8 cellular contexts compared by ENCODE assay signal in the genomic region with DNA sequence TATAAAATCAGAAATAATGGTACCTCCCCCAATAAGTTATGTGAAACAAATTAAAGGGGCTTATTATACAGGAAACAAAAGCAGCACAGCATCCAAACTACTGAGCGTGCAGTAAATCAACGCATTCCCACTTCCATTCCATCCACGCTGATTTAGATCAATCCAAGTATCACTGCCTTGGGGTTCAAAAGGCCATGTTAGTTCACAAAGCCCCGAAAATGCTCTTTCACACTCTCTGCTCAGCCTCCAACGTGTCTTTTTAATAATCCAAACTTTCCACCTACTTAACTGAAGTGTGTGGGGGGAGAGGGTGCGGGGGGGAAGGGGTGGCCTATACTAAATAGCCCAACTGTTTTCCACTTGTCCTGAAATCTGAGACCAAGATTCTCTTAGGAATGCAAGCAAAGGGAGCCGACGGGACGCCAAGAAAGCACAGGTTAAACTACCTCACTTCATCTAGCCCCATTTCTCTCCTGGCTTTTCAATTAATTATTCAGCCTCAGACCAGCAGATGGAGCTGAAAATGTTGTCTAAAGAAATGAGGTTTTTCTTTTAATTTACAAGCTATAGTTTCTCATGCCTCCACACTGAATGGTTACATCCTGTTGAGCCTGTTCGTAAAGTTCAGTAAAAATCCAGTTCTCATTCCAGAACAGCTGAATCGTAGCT. TPM values are rescaled to one million over a fixed set of nuclear protein-coding genes. Genes with fewer than 3 reads are reported as not detected.
A peak's percentile ranks its signal among the peaks of the same experiment; 100 is the strongest.
DNase-seq lines count a peak whose midpoint lies in the region; ATAC-seq and TF ChIP-seq lines count a peak whose summit lies in the region.

No MANE protein-coding gene starts in this region.

- peak overlapping the region; percentile 99 for H3K27ac ChIP-seq in CD4-positive, CD25-positive, alpha-beta regulatory T cell (ENCODE audit: insufficient read depth, low read length, poor library complexity, severe bottlenecking)
- peak overlapping the region; percentile 95 for H3K27ac ChIP-seq in cardiac muscle cell
- peak overlapping the region; percentile 91 to 100 (median 99) for H3K27ac ChIP-seq in sigmoid colon

- intact Hi-C loops in activated CD8-positive, alpha-beta T cell treated with anti-CD3 and anti-CD28 coated beads for 36 hours (cut with micrococcal nuclease), result no loop called here
- intact Hi-C loops in sigmoid colon (cut with DNase I), result loop anchor here (1.0 to 10.0 kb wide), 5 partner anchors 72 to 1705 kb away; partner anchors contain the start of genes ACSS1 and NAPB

- no peak for TF ChIP-seq EP300 in sigmoid colon (IDR thresholded peaks at IDR 0.05)

- no peak for TF ChIP-seq POLR2A in sigmoid colon (IDR thresholded peaks at IDR 0.05)

- H3K36me3 ChIP-seq in CD4-positive, CD25-positive, alpha-beta regulatory T cell (ENCODE audit: control insufficient read depth, insufficient read depth, low read length), result peaks cover 7% of the 10 kb centered on the region
- H3K36me3 ChIP-seq in cardiac muscle cell (no peaks in the 10 kb centered on the region), sigmoid colon (peaks cover 0 to 8% (median 2%) of the 10 kb centered on the region in 4 donors)

- no peaks in the 10 kb centered on the region for H3K27me3 ChIP-seq in CD4-positive, CD25-positive, alpha-beta regulatory T cell (ENCODE audit: control insufficient read depth, insufficient read depth, low read length)
- H3K27me3 ChIP-seq in cardiac muscle cell (no peaks in the 10 kb centered on the region), sigmoid colon (no peaks in the 10 kb centered on the region)

- peak; percentile 72 for TF ChIP-seq CTCF in activated CD8-positive, alpha-beta T cell treated with anti-CD3 and anti-CD28 coated beads for 36 hours (IDR thresholded peaks at IDR 0.05)
- TF ChIP-seq CTCF in cardiac muscle cell (IDR thresholded peaks at IDR 0.05; ENCODE audit: low read depth, low read length) (peak; percentile 37), sigmoid colon (IDR thresholded peaks at IDR 0.05) (peak; percentile 41 to 63 (median 56))

- peaks cover 0 to 40% (median 21%) of the 10 kb centered on the region in 4 donors for H3K4me1 Mint-ChIP-seq in CD4-positive, CD25-positive, alpha-beta regulatory T cell
- H3K4me1 Mint-ChIP-seq in activated CD8-positive, alpha-beta T cell treated with anti-CD3 and anti-CD28 coated beads for 36 hours (ENCODE audit: low read depth), result peaks cover 34% of the 10 kb centered on the region

- peak in 1 of 3 donors; percentile 6 for DNase-seq in CD4-positive, CD25-positive, alpha-beta regulatory T cell
- DNase-seq in activated CD8-positive, alpha-beta T cell treated with anti-CD3 and anti-CD28 coated beads for 36 hours, result peak; percentile 22
- peak in 1 of 2 donors; percentile 42 for DNase-seq in cardiac muscle cell (ENCODE audit: low read depth in 1 of 2, low spot score in 1 of 2)
- no peak for DNase-seq in sigmoid colon
- DNase-seq in NOMO-1 treated with dmso at 0.1 percent for 144 hours (lab: John Stamatoyannopoulos, UW; ENCODE audit: unreplicated experiment), result no peak
- DNase-seq in GM19238 (ENCODE audit: insufficient read length, low spot score), result no peak

- H3K4me1 ChIP-seq in CD4-positive, CD25-positive, alpha-beta regulatory T cell (ENCODE audit: control insufficient read depth, insufficient read depth, low read length, poor library complexity, severe bottlenecking), result peaks cover 32% of the 10 kb centered on the region
- H3K4me1 ChIP-seq in cardiac muscle cell (ENCODE audit: low read depth) (peaks cover 13% of the 10 kb centered on the region), sigmoid colon (peaks cover 0 to 32% (median 22%) of the 10 kb centered on the region in 4 donors)

- no peaks in the 10 kb centered on the region for H3K9me3 ChIP-seq in CD4-positive, CD25-positive, alpha-beta regulatory T cell (ENCODE audit: control insufficient read depth in 2 of 2, low read length in 2 of 2)
- H3K9me3 ChIP-seq in cardiac muscle cell (ENCODE audit: low read depth) (no peaks in the 10 kb centered on the region), sigmoid colon (no peaks in the 10 kb centered on the region)

- H3K4me3 ChIP-seq in CD4-positive, CD25-positive, alpha-beta regulatory T cell (ENCODE audit: low read depth, low read length), result peak overlapping the region; percentile 88
- H3K4me3 ChIP-seq in cardiac muscle cell, result peak overlapping the region; percentile 69
- H3K4me3 ChIP-seq in sigmoid colon, result peak overlapping the region; percentile 67 to 98 (median 82)

- CTCF ChIA-PET in activated CD8-positive, alpha-beta T cell treated with anti-CD3 and anti-CD28 coated beads for 36 hours (lab: Charles Lee), result interaction anchor here (0.8 to 4.7 kb wide), 14 partner anchors 9 to 299 kb away, joined by 3 to 41 read pairs (median 6); partner anchors contain the start of gene NAPB

- peak; percentile 22 for ATAC-seq in CD4-positive, CD25-positive, alpha-beta regulatory T cell (ENCODE audit: low read depth in 2 of 2)
- ATAC-seq in GM18907 (IDR thresholded peaks at IDR 0.05; ENCODE audit: unreplicated experiment), result peak; percentile 12
- peak; percentile 24 for ATAC-seq in HG03354 (IDR thresholded peaks at IDR 0.05; ENCODE audit: poor library complexity, severe bottlenecking, unreplicated experiment)
- no peak for ATAC-seq in activated CD8-positive, alpha-beta T cell treated with anti-CD3 and anti-CD28 coated beads for 36 hours

- peak overlapping the region; percentile 99 to 100 (median 100) for H3K27ac Mint-ChIP-seq in CD4-positive, CD25-positive, alpha-beta regulatory T cell
- H3K27ac Mint-ChIP-seq in activated CD8-positive, alpha-beta T cell treated with anti-CD3 and anti-CD28 coated beads for 36 hours, result peak overlapping the region; percentile 99

- no peaks in the 10 kb centered on the region for H3K36me3 Mint-ChIP-seq in CD4-positive, CD25-positive, alpha-beta regulatory T cell
- H3K36me3 Mint-ChIP-seq in activated CD8-positive, alpha-beta T cell treated with anti-CD3 and anti-CD28 coated beads for 36 hours (ENCODE audit: low read depth), result peaks cover 17% of the 10 kb centered on the region

- H3K4me3 Mint-ChIP-seq in CD4-positive, CD25-positive, alpha-beta regulatory T cell, result peak overlapping the region; percentile 96 to 100 (median 99)
- H3K4me3 Mint-ChIP-seq in activated CD8-positive, alpha-beta T cell treated with anti-CD3 and anti-CD28 coated beads for 36 hours, result peak overlapping the region; percentile 94

- POLR2A ChIA-PET in activated CD8-positive, alpha-beta T cell treated with anti-CD3 and anti-CD28 coated beads for 36 hours (lab: Charles Lee), result interaction anchor here (0.8 to 5.0 kb wide), 14 partner anchors 8 to 207 kb away, joined by 3 to 43 read pairs (median 4); partner anchors contain the start of genes GZF1 and NAPB

- H3K27me3 Mint-ChIP-seq in CD4-positive, CD25-positive, alpha-beta regulatory T cell, result peaks cover 8% of the 10 kb centered on the region
- H3K27me3 Mint-ChIP-seq in activated CD8-positive, alpha-beta T cell treated with anti-CD3 and anti-CD28 coated beads for 36 hours, result no peaks in the 10 kb centered on the region

- WGBS in sigmoid colon, 2 donors, result 12 to 19% methylated on average over 11 of the region's 11 CpGs

- H3K9me3 Mint-ChIP-seq in CD4-positive, CD25-positive, alpha-beta regulatory T cell, result no peaks in the 10 kb centered on the region
- H3K9me3 Mint-ChIP-seq in activated CD8-positive, alpha-beta T cell treated with anti-CD3 and anti-CD28 coated beads for 36 hours, result no peaks in the 10 kb centered on the region

RNA-seq across cellular contexts. Expression of gene NXT1, which starts 1.1 kb away (rescaled TPM):
- total RNA-seq in CD4-positive, CD25-positive, alpha-beta regulatory T cell, result 41.5 TPM
- 10 to 100 TPM; 47.1 to 71.5 (median 56.9) TPM for polyA plus RNA-seq in CD4-positive, CD25-positive, alpha-beta regulatory T cell
- total RNA-seq in activated CD8-positive, alpha-beta T cell treated with anti-CD3 and anti-CD28 coated beads for 36 hours, result 10 to 100 TPM; 35.8 to 37.8 TPM
- total RNA-seq in cardiac muscle cell (27.4 and 39.1 TPM in 2 replicates), sigmoid colon (10 to 100 TPM; 19.9 to 57.6 (median 29.3) TPM)
- polyA plus RNA-seq in cardiac muscle cell (29.1 and 34.2 TPM in 2 replicates), sigmoid colon (10 to 100 TPM in 2 of 3 donors, 1 to 10 TPM in 1; 8.1 to 22.3 (median 10.8) TPM)

RNA-seq across cellular contexts. Expression of gene GZF1, which starts 12.5 kb away (rescaled TPM):
- 24.8 TPM for total RNA-seq in CD4-positive, CD25-positive, alpha-beta regulatory T cell
- polyA plus RNA-seq in CD4-positive, CD25-positive, alpha-beta regulatory T cell, result 1 to 10 TPM; 3.1 to 4.1 (median 3.3) TPM
- 10 to 100 TPM; 11.8 to 13.7 TPM for total RNA-seq in activated CD8-positive, alpha-beta T cell treated with anti-CD3 and anti-CD28 coated beads for 36 hours
- total RNA-seq in cardiac muscle cell (19.0 and 20.2 TPM in 2 replicates), sigmoid colon (10 to 100 TPM; 13.0 to 17.5 (median 17.1) TPM)
- polyA plus RNA-seq in cardiac muscle cell (7.4 and 10.4 TPM in 2 replicates), sigmoid colon (1 to 10 TPM; 2.4 to 6.0 (median 4.9) TPM)
